ENCODE assay signal across 1 cellular context in genomic region chr2:55052087-55053061, GRCh38.
TF ChIP-seq lines count a peak whose summit lies in the region.

No MANE protein-coding gene starts in this region.

TF ChIP-seq in HepG2, 621 proteins besides CTCF, POLR2A, EP300 and RAD21 (continued from another document):
- TF ChIP-seq, protein P1, sequence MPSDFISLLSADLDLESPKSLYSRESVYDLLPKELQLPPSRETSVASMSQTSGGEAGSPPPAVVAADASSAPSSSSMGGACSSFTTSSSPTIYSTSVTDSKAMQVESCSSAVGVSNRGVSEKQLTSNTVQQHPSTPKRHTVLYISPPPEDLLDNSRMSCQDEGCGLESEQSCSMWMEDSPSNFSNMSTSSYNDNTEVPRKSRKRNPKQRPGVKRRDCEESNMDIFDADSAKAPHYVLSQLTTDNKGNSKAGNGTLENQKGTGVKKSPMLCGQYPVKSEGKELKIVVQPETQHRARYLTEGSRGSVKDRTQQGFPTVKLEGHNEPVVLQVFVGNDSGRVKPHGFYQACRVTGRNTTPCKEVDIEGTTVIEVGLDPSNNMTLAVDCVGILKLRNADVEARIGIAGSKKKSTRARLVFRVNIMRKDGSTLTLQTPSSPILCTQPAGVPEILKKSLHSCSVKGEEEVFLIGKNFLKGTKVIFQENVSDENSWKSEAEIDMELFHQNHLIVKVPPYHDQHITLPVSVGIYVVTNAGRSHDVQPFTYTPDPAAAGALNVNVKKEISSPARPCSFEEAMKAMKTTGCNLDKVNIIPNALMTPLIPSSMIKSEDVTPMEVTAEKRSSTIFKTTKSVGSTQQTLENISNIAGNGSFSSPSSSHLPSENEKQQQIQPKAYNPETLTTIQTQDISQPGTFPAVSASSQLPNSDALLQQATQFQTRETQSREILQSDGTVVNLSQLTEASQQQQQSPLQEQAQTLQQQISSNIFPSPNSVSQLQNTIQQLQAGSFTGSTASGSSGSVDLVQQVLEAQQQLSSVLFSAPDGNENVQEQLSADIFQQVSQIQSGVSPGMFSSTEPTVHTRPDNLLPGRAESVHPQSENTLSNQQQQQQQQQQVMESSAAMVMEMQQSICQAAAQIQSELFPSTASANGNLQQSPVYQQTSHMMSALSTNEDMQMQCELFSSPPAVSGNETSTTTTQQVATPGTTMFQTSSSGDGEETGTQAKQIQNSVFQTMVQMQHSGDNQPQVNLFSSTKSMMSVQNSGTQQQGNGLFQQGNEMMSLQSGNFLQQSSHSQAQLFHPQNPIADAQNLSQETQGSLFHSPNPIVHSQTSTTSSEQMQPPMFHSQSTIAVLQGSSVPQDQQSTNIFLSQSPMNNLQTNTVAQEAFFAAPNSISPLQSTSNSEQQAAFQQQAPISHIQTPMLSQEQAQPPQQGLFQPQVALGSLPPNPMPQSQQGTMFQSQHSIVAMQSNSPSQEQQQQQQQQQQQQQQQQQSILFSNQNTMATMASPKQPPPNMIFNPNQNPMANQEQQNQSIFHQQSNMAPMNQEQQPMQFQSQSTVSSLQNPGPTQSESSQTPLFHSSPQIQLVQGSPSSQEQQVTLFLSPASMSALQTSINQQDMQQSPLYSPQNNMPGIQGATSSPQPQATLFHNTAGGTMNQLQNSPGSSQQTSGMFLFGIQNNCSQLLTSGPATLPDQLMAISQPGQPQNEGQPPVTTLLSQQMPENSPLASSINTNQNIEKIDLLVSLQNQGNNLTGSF (CRISPR knock-in tag; IDR thresholded peaks at IDR 0.05): no peak
- no peak for TF ChIP-seq ZNF639 (CRISPR knock-in tag; conservative IDR thresholded peaks at IDR 0.05)
